23 cellular contexts compared by ENCODE assay signal in the genomic region with DNA sequence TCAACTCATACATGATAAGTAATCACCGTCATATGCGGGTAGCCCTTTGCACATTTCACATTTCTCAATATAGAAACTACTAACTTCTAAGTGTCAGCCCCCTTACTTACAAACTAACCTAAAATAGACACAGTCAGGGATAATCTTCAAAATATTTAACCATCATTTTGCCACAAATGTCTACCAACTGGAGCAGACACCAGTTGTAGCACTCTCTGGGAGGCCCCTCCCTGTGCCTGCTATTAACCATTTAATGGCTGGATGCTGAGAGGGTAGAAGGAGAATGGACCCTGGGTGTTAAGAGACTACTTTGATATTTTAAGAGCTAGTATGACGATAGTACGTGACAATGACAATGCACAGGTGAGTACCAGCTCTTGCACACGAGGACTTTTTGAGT.
A peak's percentile ranks its signal among the peaks of the same experiment; 100 is the strongest.
DNase-seq lines count a peak whose midpoint lies in the region; ATAC-seq, FAIRE-seq and TF ChIP-seq lines count a peak whose summit lies in the region.
"Had no signal": no experiment of that assay in that cellular context is flagged by ENCODE, and none has a peak within 500 bp of the region (broad histone marks: within the 10 kb centered on the region; RNA-seq: fewer than 3 reads in every experiment).

No MANE protein-coding gene starts in this region.

- H3F3A ChIP-seq in neural progenitor cell (ENCODE audit: low read depth), result no peaks in the 10 kb centered on the region

- H3K79me2 ChIP-seq in neural progenitor cell (ENCODE audit: low read depth), result no peaks in the 10 kb centered on the region

- H3K9me3 Mint-ChIP-seq in neural progenitor cell, result no peaks in the 10 kb centered on the region
- H3K9me3 Mint-ChIP-seq: CD4-positive, alpha-beta T cell; dendritic cell treated with granulocyte-macrophage colony-stimulating factor and Interleukin-4, amounts not matched to agents 40 ng/mL and 50 ng/mL, for 4 days; T-cell had no signal

- TF ChIP-seq CTCF in esophagus squamous epithelium (IDR thresholded peaks at IDR 0.05) (no peak), liver (IDR thresholded peaks at IDR 0.05; ENCODE audit: low read depth, low read length, missing input control) (no peak), neural progenitor cell (IDR thresholded peaks at IDR 0.05) (no peak), A673 (conservative IDR thresholded peaks at IDR 0.05; ENCODE audit: low read depth, low read length) (no peak), pancreas (IDR thresholded peaks at IDR 0.05) (no peak)

- ATAC-seq in pancreas, result no peak
- ATAC-seq: T-cell had no signal

- H3K4me1 ChIP-seq in esophagus squamous epithelium (peaks cover 0 to 57% (median 31%) of the 10 kb centered on the region in 3 donors), liver (ENCODE audit: control insufficient read depth in 4 of 4, insufficient read depth in 4 of 4, low read length in 3 of 4) (peaks cover 2 to 34% (median 23%) of the 10 kb centered on the region in 4 donors), subcutaneous abdominal adipose tissue (ENCODE audit: control insufficient read depth in 5 of 5, insufficient read depth in 5 of 5, low read length in 5 of 5) (peaks cover 7 to 45% (median 19%) of the 10 kb centered on the region in 5 donors), neural progenitor cell (no peaks in the 10 kb centered on the region), A673 (ENCODE audit: insufficient read depth, low read length, poor library complexity, severe bottlenecking) (no peaks in the 10 kb centered on the region), pancreas (peaks cover 18 to 34% (median 22%) of the 10 kb centered on the region in 3 donors)

- H3K27ac ChIP-seq in esophagus squamous epithelium (peak overlapping the region in 3 of 4 donors; percentile 82 to 87 (median 83)), liver (ENCODE audit: low read depth in 1 of 2, low read length in 2 of 2) (peak overlapping the region; percentile 78 to 81), subcutaneous abdominal adipose tissue (ENCODE audit: low read depth, low read length) (peak overlapping the region; percentile 66), neural progenitor cell (no peak overlapping the region), A673 (ENCODE audit: low read depth, low read length, poor library complexity, severe bottlenecking) (no peak overlapping the region), pancreas (peak overlapping the region in 1 of 4 donors; percentile 10)
- H3K27ac ChIP-seq: KMS-11, neutrophil, RWPE1 had no signal

- no peaks in the 10 kb centered on the region for H3K36me3 ChIP-seq in esophagus squamous epithelium
- H3K36me3 ChIP-seq in liver (ENCODE audit: control insufficient read depth in 4 of 4, insufficient read depth in 3 of 4, low read depth in 1 of 4, low read length in 3 of 4), result no peaks in the 10 kb centered on the region
- no peaks in the 10 kb centered on the region for H3K36me3 ChIP-seq in subcutaneous abdominal adipose tissue (ENCODE audit: control insufficient read depth in 5 of 5, insufficient read depth in 5 of 5, low read length in 5 of 5)
- no peaks in the 10 kb centered on the region for H3K36me3 ChIP-seq in neural progenitor cell
- no peaks in the 10 kb centered on the region for H3K36me3 ChIP-seq in A673 (ENCODE audit: insufficient read depth, low read length, poor library complexity, severe bottlenecking)
- H3K36me3 ChIP-seq in pancreas, result no peaks in the 10 kb centered on the region
- H3K36me3 ChIP-seq: neutrophil had no signal

- H3K36me3 Mint-ChIP-seq in neural progenitor cell, result no peaks in the 10 kb centered on the region
- H3K36me3 Mint-ChIP-seq: T-cell had no signal

- H3K4me2 ChIP-seq in neural progenitor cell, result no peak overlapping the region
- H3K4me2 ChIP-seq: KMS-11 had no signal

- intact Hi-C loops in esophagus squamous epithelium (cut with DNase I) (no loop called here), posterior cingulate gyrus (cut with DNase I) (no loop called here), A673 (cut with micrococcal nuclease; ENCODE audit: unreplicated experiment) (loop anchor here (5.0 kb wide), 2 partner anchors 158 to 312 kb away; no protein-coding TSS in a partner anchor), pancreas (cut with DNase I) (no loop called here)

- H3K4me3 Mint-ChIP-seq in neural progenitor cell, result no peak overlapping the region
- H3K4me3 Mint-ChIP-seq: CD4-positive, alpha-beta T cell; dendritic cell treated with granulocyte-macrophage colony-stimulating factor and Interleukin-4, amounts not matched to agents 40 ng/mL and 50 ng/mL, for 4 days; T-cell had no signal

- no peak overlapping the region for H3K9ac ChIP-seq in liver (ENCODE audit: low read depth in 1 of 2, low read length in 2 of 2)
- no peak overlapping the region for H3K9ac ChIP-seq in subcutaneous abdominal adipose tissue (ENCODE audit: low read length in 5 of 5)
- no peak overlapping the region for H3K9ac ChIP-seq in neural progenitor cell
- H3K9ac ChIP-seq: KMS-11 had no signal

- no peaks in the 10 kb centered on the region for H4K20me1 ChIP-seq in neural progenitor cell (ENCODE audit: low read depth)

- H3K4me1 Mint-ChIP-seq in neural progenitor cell, result peaks cover 2% of the 10 kb centered on the region

- no peaks in the 10 kb centered on the region for H3K9me3 ChIP-seq in esophagus squamous epithelium
- H3K9me3 ChIP-seq in liver (ENCODE audit: control insufficient read depth in 4 of 4, low read length in 3 of 4), result no peaks in the 10 kb centered on the region
- no peaks in the 10 kb centered on the region for H3K9me3 ChIP-seq in subcutaneous abdominal adipose tissue (ENCODE audit: control insufficient read depth in 5 of 5, low read length in 5 of 5)
- no peaks in the 10 kb centered on the region for H3K9me3 ChIP-seq in neural progenitor cell (ENCODE audit: low read depth)
- no peaks in the 10 kb centered on the region for H3K9me3 ChIP-seq in A673 (ENCODE audit: low read depth, low read length, poor library complexity, severe bottlenecking)
- H3K9me3 ChIP-seq in pancreas, result no peaks in the 10 kb centered on the region
- H3K9me3 ChIP-seq: neutrophil had no signal

- CTCF ChIA-PET in A673 (lab: Charles Lee), result no interaction called here

- no peaks in the 10 kb centered on the region for H3K27me3 ChIP-seq in esophagus squamous epithelium
- H3K27me3 ChIP-seq in liver (ENCODE audit: control insufficient read depth in 4 of 4, insufficient read depth in 4 of 4, low read length in 3 of 4), result no peaks in the 10 kb centered on the region
- H3K27me3 ChIP-seq in subcutaneous abdominal adipose tissue (ENCODE audit: control insufficient read depth in 5 of 5, insufficient read depth in 4 of 5, low read length in 5 of 5), result no peaks in the 10 kb centered on the region
- H3K27me3 ChIP-seq in neural progenitor cell, result no peaks in the 10 kb centered on the region
- H3K27me3 ChIP-seq in A673 (replicated peaks; ENCODE audit: insufficient read depth, low read depth, low read length, poor library complexity), result peaks cover 11% of the 10 kb centered on the region
- H3K27me3 ChIP-seq in pancreas, result no peaks in the 10 kb centered on the region
- H3K27me3 ChIP-seq: neutrophil had no signal

- H3K4me3 ChIP-seq in esophagus squamous epithelium (no peak overlapping the region), liver (ENCODE audit: low read depth in 1 of 3, low read length in 3 of 3) (no peak overlapping the region), subcutaneous abdominal adipose tissue (ENCODE audit: low read depth in 1 of 5, low read length in 5 of 5) (no peak overlapping the region), neural progenitor cell (no peak overlapping the region), A673 (ENCODE audit: low read depth, low read length, poor library complexity, severe bottlenecking) (no peak overlapping the region), pancreas (no peak overlapping the region)

- TF ChIP-seq POLR2A in esophagus squamous epithelium (IDR thresholded peaks at IDR 0.05), result no peak

- POLR2A ChIA-PET in A673 (lab: Charles Lee; ENCODE audit: low non-redundant PET), result no interaction called here

- H2AFZ ChIP-seq in neural progenitor cell (replicated peaks), result no peak overlapping the region

- peaks cover 4% of the 10 kb centered on the region for H3K27me3 Mint-ChIP-seq in neural progenitor cell (ENCODE audit: insufficient read depth, low read depth)
- H3K27me3 Mint-ChIP-seq: dendritic cell treated with granulocyte-macrophage colony-stimulating factor and Interleukin-4, amounts not matched to agents 40 ng/mL and 50 ng/mL, for 4 days had no signal

- BruUV-seq in A673 (replicated peaks; lab: Mats Ljungman, UMichigan), result no TSS peak

- 53 to 68% methylated on average over 5 of the region's 5 CpGs for WGBS in esophagus squamous epithelium, 2 donors
- 81% methylated on average over 5 of the region's 5 CpGs for WGBS in liver
- 77 to 78% methylated on average over 5 of the region's 5 CpGs for WGBS in pancreas, 2 donors

- no peak overlapping the region for H3K27ac Mint-ChIP-seq in neural progenitor cell
- H3K27ac Mint-ChIP-seq: CD4-positive, alpha-beta T cell; dendritic cell treated with granulocyte-macrophage colony-stimulating factor and Interleukin-4, amounts not matched to agents 40 ng/mL and 50 ng/mL, for 4 days; T-cell had no signal

- peak; percentile 61 for DNase-seq in NCI-H774 (lab: John Stamatoyannopoulos, UW)
- DNase-seq in esophagus squamous epithelium (lab: John Stamatoyannopoulos, UW), result no peak
- DNase-seq in neural progenitor cell (ENCODE audit: low spot score), result no peak
- no peak for DNase-seq in posterior cingulate gyrus
- DNase-seq in A673 (ENCODE audit: low spot score), result no peak
- DNase-seq in pancreas, result no peak
- DNase-seq: activated CD4-positive, alpha-beta T cell treated with anti-CD3 and anti-CD28 coated beads, Interleukin-2, amount 50 U/mL, for 4 hours; activated naive CD4-positive, alpha-beta T cell treated with Interleukin-2 at 50 U/mL for 16 hours; activated T-cell treated with anti-CD3 and anti-CD28 coated beads for 4 hours; CD4-positive, alpha-beta T cell; DMS79 treated with DMSO at 0.1 percent for 48 hours; NCI-H1105; NK-92 treated with Interleukin-12 subunit alpha and Interleukin-12 subunit beta, amount 100 ng/mL, for 24 hours; stimulated activated CD4-positive, alpha-beta T cell treated with anti-CD3 and anti-CD28 coated beads, Interleukin-2, amount 100 ng/mL, for 48 hours; T-cell had no signal

- no peak for FAIRE-seq in pancreas (lab: Jason Lieb, UNC)
- FAIRE-seq: astrocyte, islet of Langerhans had no signal

- TF ChIP-seq RAD21 in liver (IDR thresholded peaks at IDR 0.05), result no peak

TF ChIP-seq in liver, 16 proteins besides CTCF, POLR2A, EP300 and RAD21 (continues in another document):
- TF ChIP-seq TAF1 (conservative IDR thresholded peaks at IDR 0.05), result no peak
- no peak for TF ChIP-seq FOXA2 (IDR thresholded peaks at IDR 0.05)
- no peak for TF ChIP-seq EGR1 (IDR thresholded peaks at IDR 0.05; ENCODE audit: low read depth in 2 of 2)
- TF ChIP-seq SP1 (IDR thresholded peaks at IDR 0.05), result no peak
- TF ChIP-seq HNF4A (conservative IDR thresholded peaks at IDR 0.05), result no peak
- TF ChIP-seq FOXA1 (IDR thresholded peaks at IDR 0.05), result no peak
- no peak for TF ChIP-seq ATF3 (IDR thresholded peaks at IDR 0.05)
- TF ChIP-seq GABPA (IDR thresholded peaks at IDR 0.05 in 1 of 2, conservative IDR thresholded peaks at IDR 0.05 in 1 of 2), result no peak
- TF ChIP-seq YY1 (IDR thresholded peaks at IDR 0.05), result no peak

Comparison
In these comparisons a context has a peak if more than half of its experiments do, and no peak if none do; other contexts are left out.
1. H3K27ac ChIP-seq: peak in esophagus squamous epithelium (3 of 4), liver (2 of 2) and subcutaneous abdominal adipose tissue (single experiment); none in neural progenitor cell (single experiment) and A673 (single experiment).